In genomic region chr14:56224179-56224578, GRCh38 we compare ENCODE assay signal across 16 cellular contexts.
A peak's percentile ranks its signal among the peaks of the same experiment; 100 is the strongest.
DNase-seq lines count a peak whose midpoint lies in the region; ATAC-seq, FAIRE-seq and TF ChIP-seq lines count a peak whose summit lies in the region.
"Had no signal": no experiment of that assay in that cellular context is flagged by ENCODE, and none has a peak within 500 bp of the region (broad histone marks: within the 10 kb centered on the region; RNA-seq: fewer than 3 reads in every experiment).

No MANE protein-coding gene starts in this region.

- WGBS in A549 (ENCODE audit: missing lambda C conversion rate): 14% methylated on average over 1 of the region's 1 CpG

- H3K27me3 ChIP-seq in kidney epithelial cell (ENCODE audit: control insufficient read depth, insufficient read depth, low read length): no peaks in the 10 kb centered on the region
- no peaks in the 10 kb centered on the region for H3K27me3 ChIP-seq in tibial artery
- H3K27me3 ChIP-seq: upper lobe of left lung had no signal

- H3K9me3 ChIP-seq in A549: no peaks in the 10 kb centered on the region
- no peaks in the 10 kb centered on the region for H3K9me3 ChIP-seq in tibial artery
- H3K9me3 ChIP-seq: upper lobe of left lung had no signal

- no peak for TF ChIP-seq EP300 in A549 (IDR thresholded peaks at IDR 0.05)

- H3K4me3 ChIP-seq in A549 (no peak overlapping the region), kidney epithelial cell (ENCODE audit: low read depth, low read length) (no peak overlapping the region), tibial artery (no peak overlapping the region)
- H3K4me3 ChIP-seq: cardiac muscle cell, upper lobe of left lung had no signal

- CTCF ChIA-PET in A549 (lab: Yijun Ruan, JAX): interaction anchor here (0.9 to 2.4 kb wide), 5 partner anchors 9 to 100 kb away, joined by 3 to 7 read pairs (median 3); no protein-coding TSS in a partner anchor

- TF ChIP-seq RAD21 in A549 (conservative IDR thresholded peaks at IDR 0.05 in 1 of 2, IDR thresholded peaks at IDR 0.05 in 1 of 2): no peak

- FAIRE-seq in A549 (lab: Jason Lieb, UNC): no peak
- FAIRE-seq: endometrium, GM19239 had no signal

- peak overlapping the region; percentile 82 for H3K4me2 ChIP-seq in A549

- H3K4me1 ChIP-seq in A549 (peaks cover 44% of the 10 kb centered on the region), tibial artery (peaks cover 0 to 21% (median 8%) of the 10 kb centered on the region in 4 donors)

- H3K27ac ChIP-seq in A549: peak overlapping the region; percentile 69 to 74; a peak in 5 of 6 replicates
- no peak overlapping the region for H3K27ac ChIP-seq in tibial artery
- H3K27ac ChIP-seq: cardiac muscle cell, upper lobe of left lung had no signal

- intact Hi-C loops in tibial artery (cut with DNase I; ENCODE audit: low total_unique reads): no loop called here

- DNase-seq in A549 (ENCODE audit: low read depth in 1 of 2, low spot score in 1 of 2) (peak in 1 of 2 experiments; percentile 49), DMS53 treated with DMSO at 0.1 percent for 48 hours (lab: John Stamatoyannopoulos, UW; ENCODE audit: unreplicated experiment) (peak; percentile 25), NCI-H82 treated with DMSO at 0.1 percent for 48 hours (lab: John Stamatoyannopoulos, UW; ENCODE audit: unreplicated experiment) (peak; percentile 97), kidney epithelial cell (ENCODE audit: low read depth) (peak; percentile 19), tibial artery (no peak), GM19238 (ENCODE audit: insufficient read length, low spot score) (no peak), NCI-H2227 treated with DMSO at 0.1 percent for 48 hours (lab: John Stamatoyannopoulos, UW) (no peak), KG1 (lab: John Stamatoyannopoulos, UW) (no peak)
- DNase-seq: kidney glomerular epithelial cell, mammary epithelial cell, NCI-H510A, upper lobe of left lung had no signal

- H3K36me3 ChIP-seq in kidney epithelial cell (ENCODE audit: control insufficient read depth, insufficient read depth, low read length): no peaks in the 10 kb centered on the region
- H3K36me3 ChIP-seq in tibial artery: no peaks in the 10 kb centered on the region
- H3K36me3 ChIP-seq: cardiac muscle cell, upper lobe of left lung had no signal

- TF ChIP-seq CTCF in A549 (IDR thresholded peaks at IDR 0.05) (peak; percentile 11; the same call in 1 of the 3 replicates), kidney epithelial cell (IDR thresholded peaks at IDR 0.05; ENCODE audit: insufficient read depth, low read length, poor library complexity, severe bottlenecking) (peak; percentile 11), tibial artery (IDR thresholded peaks at IDR 0.05) (no peak)

- POLR2A ChIA-PET in A549 (lab: Yijun Ruan, JAX): no interaction called here

- ATAC-seq in A549: peak; percentile 43 to 60; a peak in 4 of 6 replicates
- ATAC-seq: HCT116 had no signal

- TF ChIP-seq POLR2A in A549 (IDR thresholded peaks at IDR 0.05; ENCODE audit: low read length): no peak

TF ChIP-seq in A549, 52 proteins besides CTCF, POLR2A, EP300 and RAD21:
- TF ChIP-seq SMC3 (IDR thresholded peaks at IDR 0.05) (0 out of 3 replicates have a peak, but pooled peaks have one; percentile 20), HEYL (CRISPR knock-in tag; IDR thresholded peaks at IDR 0.05) (no peak)

Comparison
In these comparisons a context has a peak if more than half of its experiments do, and no peak if none do; other contexts are left out.
1. DNase-seq: peak in DMS53 treated with DMSO at 0.1 percent for 48 hours (single experiment), NCI-H82 treated with DMSO at 0.1 percent for 48 hours (single experiment) and kidney epithelial cell (single experiment); none in tibial artery (0 of 2), GM19238 (single experiment), NCI-H2227 treated with DMSO at 0.1 percent for 48 hours (single experiment) and KG1 (single experiment).
2. H3K27ac ChIP-seq: peak in A549 (2 of 2); none in tibial artery (0 of 2).
3. CTCF ChIP-seq: peak in A549 (single experiment) and kidney epithelial cell (single experiment); none in tibial artery (0 of 2).